Comparison of ENCODE assay signal across 2 cellular contexts in genomic region chr5:126544087-126544740, GRCh38.
TF ChIP-seq lines count a peak whose summit lies in the region.

No MANE protein-coding gene starts in this region.

TF ChIP-seq in IMR-90, 13 proteins besides CTCF, POLR2A, EP300 and RAD21:
- TF ChIP-seq RFX5 (IDR thresholded peaks at IDR 0.05; ENCODE audit: low read depth, low read length) (no peak), SMC3 (IDR thresholded peaks at IDR 0.05; ENCODE audit: low read depth, low read length) (peak; percentile 48; the same call in 1 of the 2 replicates)

TF ChIP-seq in endothelial cell of umbilical vein, 7 proteins besides CTCF, POLR2A, EP300 and RAD21:
- TF ChIP-seq MYC (IDR thresholded peaks at IDR 0.05; ENCODE audit: low read depth, low read length) (no peak), POLR2AphosphoS5 (IDR thresholded peaks at IDR 0.05; ENCODE audit: insufficient read depth, low read depth, low read length) (no peak), GATA2 (IDR thresholded peaks at IDR 0.05; ENCODE audit: insufficient read depth, insufficient read length, low read depth, low read length) (no peak), MAX (IDR thresholded peaks at IDR 0.05; ENCODE audit: insufficient read depth, insufficient read length) (no peak), FOS (IDR thresholded peaks at IDR 0.05; ENCODE audit: borderline replicate concordance, insufficient read depth, low read length) (no peak), EZH2 (IDR thresholded peaks at IDR 0.05; ENCODE audit: borderline replicate concordance, low read depth, low read length, severe bottlenecking) (no peak), JUN (IDR thresholded peaks at IDR 0.05; ENCODE audit: borderline replicate concordance, insufficient read depth, insufficient read length, low read depth) (no peak)
